Comparison of ENCODE assay signal across 8 cellular contexts in the genomic region with DNA sequence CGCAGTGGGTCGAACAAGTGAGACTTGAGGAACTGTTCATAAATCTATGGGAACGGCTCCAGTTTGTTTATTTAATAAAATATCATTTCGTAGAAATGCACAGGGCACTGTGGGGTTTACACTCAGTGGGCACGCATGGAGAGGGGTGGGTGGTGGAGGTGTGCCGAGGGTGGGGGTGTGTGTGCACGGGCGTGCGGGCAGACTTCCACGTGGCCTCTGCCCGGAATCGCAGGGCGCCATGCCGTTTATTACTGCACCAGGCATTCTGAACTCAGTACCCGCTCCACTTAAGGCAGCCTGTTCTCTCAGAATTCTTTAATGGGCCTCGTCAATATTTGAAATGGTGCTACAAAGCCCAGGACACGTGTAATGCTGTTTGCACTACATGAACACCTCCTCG.
"Had no signal": no experiment of that assay in that cellular context is flagged by ENCODE, and none has a peak within 500 bp of the region (broad histone marks: within the 10 kb centered on the region; RNA-seq: fewer than 3 reads in every experiment).

No MANE protein-coding gene starts in this region.

- H3K27ac Mint-ChIP-seq: GM23338, H9 had no signal

- H3K4me3 Mint-ChIP-seq: GM23338, H9 had no signal

- H3K4me2 ChIP-seq: GM23338 had no signal

- ATAC-seq: GM23338, K562 had no signal

- H3K4me3 ChIP-seq: GM23338, K562 had no signal

- H3K9me3 Mint-ChIP-seq: GM23338, H9 had no signal

- DNase-seq: H9, HCEC 1CT, IMR-90 had no signal

- FAIRE-seq: H1, H54, K562 had no signal

- H2AFZ ChIP-seq: GM23338 had no signal

- H3K27ac ChIP-seq: HL-60 had no signal
